In the genomic region with DNA sequence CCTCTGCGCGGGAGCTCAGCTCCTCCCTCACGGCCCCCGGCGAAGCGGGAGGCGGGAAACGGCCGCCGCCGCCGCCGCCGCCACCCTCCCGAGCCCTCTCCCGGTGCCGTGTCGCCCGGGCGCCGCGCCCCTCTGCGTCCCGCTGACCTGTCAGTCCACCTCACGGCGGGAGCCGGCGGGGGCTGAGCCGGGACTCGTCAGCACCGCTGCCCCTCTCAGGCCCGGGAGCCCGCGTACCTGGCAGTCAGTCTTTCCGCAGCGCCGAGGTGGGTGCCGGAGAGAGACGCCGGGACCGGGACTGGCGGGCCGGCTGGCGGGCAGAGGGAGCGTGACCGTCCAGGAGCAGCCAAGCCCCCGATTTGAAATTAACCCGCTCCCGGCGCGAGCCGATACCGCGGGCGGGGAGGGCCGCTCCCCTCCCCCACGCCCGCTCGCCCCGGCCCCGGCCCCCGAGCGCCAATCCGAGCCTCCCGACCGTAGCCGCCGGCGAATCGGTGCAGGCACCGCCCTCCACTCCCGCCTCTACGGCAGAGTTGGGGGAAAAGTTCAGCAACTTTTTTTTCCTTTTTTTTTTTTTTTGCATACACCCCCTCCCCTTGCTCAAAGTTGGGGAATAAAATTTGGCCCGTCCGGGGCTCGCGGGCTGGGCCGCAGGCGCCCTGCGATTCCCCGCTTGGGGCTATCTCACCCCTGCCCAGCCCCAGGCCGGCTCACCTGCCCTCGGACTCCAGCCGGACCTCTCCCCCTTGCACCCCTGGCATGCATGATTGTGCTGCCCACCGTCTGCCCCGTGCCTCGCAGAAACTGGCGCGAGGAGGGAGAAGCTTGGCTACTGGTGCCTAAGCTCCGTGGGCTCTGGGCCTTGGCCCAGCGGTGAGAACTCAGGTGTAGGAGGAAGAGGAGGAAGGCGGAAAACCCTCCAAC, we compare ENCODE assay signal across 8 cellular contexts. TPM values are rescaled to one million over a fixed set of nuclear protein-coding genes. Genes with fewer than 3 reads are reported as not detected.
DNase-seq lines count a peak whose midpoint lies in the region; ATAC-seq, FAIRE-seq and TF ChIP-seq lines count a peak whose summit lies in the region.

No MANE protein-coding gene starts in this region.

- H3K27ac ChIP-seq in astrocyte (ENCODE audit: low read depth, low read length) (peak overlapping the region; percentile 7), kidney (ENCODE audit: low read depth in 2 of 2, low read length in 2 of 2) (no peak overlapping the region)

- H3K79me2 ChIP-seq in astrocyte (ENCODE audit: insufficient read depth, low read length), result no peaks in the 10 kb centered on the region

- H2AFZ ChIP-seq in astrocyte (ENCODE audit: low read depth, low read length), result peak overlapping the region; percentile 76

- H3K9me3 ChIP-seq in astrocyte (ENCODE audit: insufficient read depth, low read depth, low read length), result no peaks in the 10 kb centered on the region
- H3K9me3 ChIP-seq in kidney (ENCODE audit: control insufficient read depth in 1 of 2, low read length in 2 of 2), result no peaks in the 10 kb centered on the region

- H3K9ac ChIP-seq in astrocyte (ENCODE audit: low read length), result peak overlapping the region; percentile 75
- H3K9ac ChIP-seq in kidney (ENCODE audit: low read length in 2 of 2), result no peak overlapping the region

- peaks cover 10% of the 10 kb centered on the region for H3K4me1 Mint-ChIP-seq in astrocyte (ENCODE audit: low read depth, unreplicated experiment)

- H3K36me3 ChIP-seq in astrocyte (ENCODE audit: insufficient read depth, low read length), result no peaks in the 10 kb centered on the region
- no peaks in the 10 kb centered on the region for H3K36me3 ChIP-seq in kidney (ENCODE audit: control insufficient read depth in 1 of 2, insufficient read depth in 2 of 2, low read length in 2 of 2)

- H3K4me2 ChIP-seq in astrocyte (ENCODE audit: low read length), result peak overlapping the region; percentile 98

- H3K4me3 Mint-ChIP-seq in astrocyte (ENCODE audit: unreplicated experiment), result peak overlapping the region; percentile 89

- no peaks in the 10 kb centered on the region for H3K36me3 Mint-ChIP-seq in astrocyte (ENCODE audit: low read depth, unreplicated experiment)

- H3K9me3 Mint-ChIP-seq in astrocyte (ENCODE audit: unreplicated experiment), result no peaks in the 10 kb centered on the region

- H4K20me1 ChIP-seq in astrocyte (ENCODE audit: insufficient read depth, low read length), result no peaks in the 10 kb centered on the region

- peaks cover 31% of the 10 kb centered on the region for H3K27me3 Mint-ChIP-seq in astrocyte (ENCODE audit: low read depth, unreplicated experiment)

- H3K27ac Mint-ChIP-seq in astrocyte (ENCODE audit: unreplicated experiment), result no peak overlapping the region

- peaks cover 21% of the 10 kb centered on the region for H3K27me3 ChIP-seq in astrocyte (ENCODE audit: insufficient read depth, low read length)

- FAIRE-seq in astrocyte (lab: Jason Lieb, UNC) (no peak), kidney (lab: Jason Lieb, UNC) (no peak)

- DNase-seq in 8988T (peak; percentile 86), GM13977 (ENCODE audit: low spot score) (peak; percentile 87), NCI-H526 treated with DMSO at 0.1 percent for 48 hours (lab: John Stamatoyannopoulos, UW) (peak; percentile 61), astrocyte (ENCODE audit: low read depth) (no peak), kidney (peak; percentile 84), NCI-H510A treated with DMSO at 0.1 percent for 48 hours (lab: John Stamatoyannopoulos, UW) (no peak)
- DNase-seq in stimulated activated CD8-positive, alpha-beta memory T cell treated with anti-CD3 and anti-CD28 coated beads, Interleukin-15, amount 100 ng/mL, for 48 hours (ENCODE audit: low read depth in 2 of 2), result peak; percentile 29 to 39

- peaks cover 8% of the 10 kb centered on the region for H3K4me1 ChIP-seq in astrocyte (ENCODE audit: insufficient read depth, low read length)
- peaks cover 0 to 4% of the 10 kb centered on the region in 2 donors for H3K4me1 ChIP-seq in kidney (ENCODE audit: control insufficient read depth in 1 of 2, insufficient read depth in 1 of 2, low read depth in 1 of 2, low read length in 2 of 2)

- intact Hi-C loops in kidney (cut with DNase I), result no loop called here

- TF ChIP-seq CTCF in GM13977 (IDR thresholded peaks at IDR 0.05; ENCODE audit: extremely low read depth, insufficient read depth, missing control alignments) (no peak), astrocyte (IDR thresholded peaks at IDR 0.05; ENCODE audit: insufficient read depth, low read depth, low read length) (no peak), kidney (IDR thresholded peaks at IDR 0.05; ENCODE audit: borderline replicate concordance, extremely low read depth, insufficient read depth) (no peak)

- H3K4me3 ChIP-seq in astrocyte (ENCODE audit: insufficient read depth, low read depth, low read length) (peak overlapping the region; percentile 55), kidney (ENCODE audit: low read length in 2 of 2) (peak overlapping the region in 1 of 2 donors; percentile 54)

- in situ Hi-C loops in GM13977 (cut with MboI; ENCODE audit: low pct_unique_long_range_greater_than_20kb, low sequenced_read_pairs, unreplicated experiment), result no loop called here

- peak; percentile 30 for ATAC-seq in HG02678 (IDR thresholded peaks at IDR 0.05; ENCODE audit: unreplicated experiment)

RNA-seq across cellular contexts. Expression of a gene that starts 0.8 kb away (rescaled TPM):
- total RNA-seq in astrocyte, result 0.17 and 0.27 TPM in 2 replicates
- 0.66 TPM for total RNA-seq in kidney
- polyA plus RNA-seq in kidney (ENCODE audit: insufficient read depth, low read depth, low replicate concordance), result not detected

RNA-seq across cellular contexts. Expression of a gene that starts 39.7 kb away (rescaled TPM):
- total RNA-seq in astrocyte (0.43 and 0.70 TPM in 2 replicates), kidney (not detected)
- polyA plus RNA-seq in kidney (ENCODE audit: insufficient read depth, low read depth, low replicate concordance), result not detected

Comparison
In these comparisons a context has a peak if more than half of its experiments do, and no peak if none do; other contexts are left out.
1. DNase-seq: peak in 8988T (single experiment), GM13977 (single experiment), NCI-H526 treated with DMSO at 0.1 percent for 48 hours (single experiment), kidney (single experiment) and stimulated activated CD8-positive, alpha-beta memory T cell treated with anti-CD3 and anti-CD28 coated beads, Interleukin-15, amount 100 ng/mL, for 48 hours (2 of 2); none in astrocyte (single experiment) and NCI-H510A treated with DMSO at 0.1 percent for 48 hours (single experiment).